ENCODE assay signal across 12 cellular contexts in genomic region chr2:128362889-128363228, GRCh38. TPM values are rescaled to one million over a fixed set of nuclear protein-coding genes. Genes with fewer than 3 reads are reported as not detected.
DNase-seq lines count a peak whose midpoint lies in the region; ATAC-seq and TF ChIP-seq lines count a peak whose summit lies in the region.
"Had no signal": no experiment of that assay in that cellular context is flagged by ENCODE, and none has a peak within 500 bp of the region (broad histone marks: within the 10 kb centered on the region; RNA-seq: fewer than 3 reads in every experiment).

No MANE protein-coding gene starts in this region.

- H2AFZ ChIP-seq in osteoblast (ENCODE audit: low read length) = no peak overlapping the region

- no peaks in the 10 kb centered on the region for H3K4me1 ChIP-seq in Peyer's patch
- peaks cover 11% of the 10 kb centered on the region for H3K4me1 ChIP-seq in osteoblast (ENCODE audit: insufficient read depth, low read length)

- no peak overlapping the region for H3K4me3 ChIP-seq in Peyer's patch
- H3K4me3 ChIP-seq in fibroblast of pulmonary artery (replicated peaks; ENCODE audit: low read depth, low read length) = no peak overlapping the region
- H3K4me3 ChIP-seq in osteoblast (ENCODE audit: insufficient read depth, low read length) = peak overlapping the region; percentile 6
- no peak overlapping the region for H3K4me3 ChIP-seq in WERI-Rb-1 (ENCODE audit: low read depth, low read length)

- H3K9me3 ChIP-seq in Peyer's patch = no peaks in the 10 kb centered on the region
- no peaks in the 10 kb centered on the region for H3K9me3 ChIP-seq in osteoblast (ENCODE audit: low read depth, low read length)
- H3K9me3 ChIP-seq in WERI-Rb-1 (ENCODE audit: severe bottlenecking) = no peaks in the 10 kb centered on the region

- no peaks in the 10 kb centered on the region for H4K20me1 ChIP-seq in osteoblast (ENCODE audit: insufficient read depth, low read length)

- no peak for TF ChIP-seq CTCF in Peyer's patch (IDR thresholded peaks at IDR 0.05)
- no peak for TF ChIP-seq CTCF in fibroblast of pulmonary artery (IDR thresholded peaks at IDR 0.05; ENCODE audit: low read length, missing control alignments)
- TF ChIP-seq CTCF in osteoblast (IDR thresholded peaks at IDR 0.05; ENCODE audit: extremely low read depth, low read depth, low read length) = no peak
- TF ChIP-seq CTCF in GM10248 (IDR thresholded peaks at IDR 0.05; ENCODE audit: control extremely low read depth, extremely low read depth, low read depth, missing control alignments) = no peak
- TF ChIP-seq CTCF in WERI-Rb-1 (IDR thresholded peaks at IDR 0.05; ENCODE audit: low read depth, low read length) = no peak

- peak; percentile 94 for DNase-seq in EL
- peak in 2 of 3 donors; percentile 46 for DNase-seq in Peyer's patch
- DNase-seq in fibroblast of pulmonary artery (ENCODE audit: low read depth) = peak; percentile 85
- DNase-seq in osteoblast (ENCODE audit: insufficient read length, low spot score, missing footprints) = peak; percentile 93
- no peak for DNase-seq in GM10248 (ENCODE audit: extremely low spot score)
- no peak for DNase-seq in WERI-Rb-1
- no peak for DNase-seq in NCI-H526 (lab: John Stamatoyannopoulos, UW)
- DNase-seq: activated T-cell treated with anti-CD3 and anti-CD28 coated beads, Interleukin-2, amount 50 U/mL, for 48 hours; DMS153; naive thymus-derived CD4-positive, alpha-beta T cell; NCI-H2029 had no signal

- no peaks in the 10 kb centered on the region for H3K36me3 ChIP-seq in Peyer's patch
- no peaks in the 10 kb centered on the region for H3K36me3 ChIP-seq in osteoblast (ENCODE audit: insufficient read depth, low read length)
- no peaks in the 10 kb centered on the region for H3K36me3 ChIP-seq in WERI-Rb-1

- no peaks in the 10 kb centered on the region for H3K79me2 ChIP-seq in osteoblast (ENCODE audit: insufficient read depth, low read length)

- POLR2A ChIA-PET in GM10248 (lab: Yijun Ruan, JAX) = no interaction called here

- H3K27me3 ChIP-seq in Peyer's patch = no peaks in the 10 kb centered on the region
- no peaks in the 10 kb centered on the region for H3K27me3 ChIP-seq in osteoblast (ENCODE audit: insufficient read depth, low read length)
- no peaks in the 10 kb centered on the region for H3K27me3 ChIP-seq in WERI-Rb-1 (ENCODE audit: insufficient read depth, low read depth, severe bottlenecking)

- H3K27ac ChIP-seq in Peyer's patch = peak overlapping the region in 2 of 4 donors; percentile 13 to 45
- no peak overlapping the region for H3K27ac ChIP-seq in osteoblast (ENCODE audit: low read depth, low read length)
- no peak overlapping the region for H3K27ac ChIP-seq in WERI-Rb-1

- no peak for ATAC-seq in GM19324 (IDR thresholded peaks at IDR 0.05; ENCODE audit: low FRiP score, unreplicated experiment)
- ATAC-seq: naive thymus-derived CD4-positive, alpha-beta T cell had no signal

- CTCF ChIA-PET in GM10248 (lab: Yijun Ruan, JAX) = no interaction called here

- H3K4me2 ChIP-seq in osteoblast (ENCODE audit: insufficient read depth, low read length) = peak overlapping the region; percentile 56

- no peak for TF ChIP-seq POLR2A in Peyer's patch (IDR thresholded peaks at IDR 0.05)

RNA-seq across cellular contexts. Expression of gene HS6ST1, which starts 44.2 kb away (rescaled TPM):
- 10 to 100 TPM; 16.5 to 52.0 (median 40.2) TPM for total RNA-seq in Peyer's patch
- 16.5 and 18.8 TPM in 2 replicates for total RNA-seq in osteoblast

Comparison
In these comparisons a context has a peak if more than half of its experiments do, and no peak if none do; other contexts are left out.
1. DNase-seq: peak in EL (single experiment), Peyer's patch (2 of 3), fibroblast of pulmonary artery (single experiment) and osteoblast (single experiment); none in GM10248 (single experiment), WERI-Rb-1 (single experiment) and NCI-H526 (0 of 2).